Comparison of ENCODE assay signal across 28 cellular contexts in genomic region chr16:83473109-83473508, GRCh38.
DNase-seq lines count a peak whose midpoint lies in the region; ATAC-seq, FAIRE-seq and TF ChIP-seq lines count a peak whose summit lies in the region.
"Had no signal": no experiment of that assay in that cellular context is flagged by ENCODE, and none has a peak within 500 bp of the region (broad histone marks: within the 10 kb centered on the region; RNA-seq: fewer than 3 reads in every experiment).

No MANE protein-coding gene starts in this region.

- H3K27me3 ChIP-seq in bronchial epithelial cell (ENCODE audit: control insufficient read depth, insufficient read depth, low read length) = no peaks in the 10 kb centered on the region
- H3K27me3 ChIP-seq: breast epithelium, heart right ventricle, pancreas had no signal

- TF ChIP-seq CTCF in bronchial epithelial cell (IDR thresholded peaks at IDR 0.05; ENCODE audit: insufficient read depth, low read length, severe bottlenecking) = no peak

- no peak overlapping the region for H3K4me3 ChIP-seq in bronchial epithelial cell (ENCODE audit: low read depth, low read length)
- H3K4me3 ChIP-seq: breast epithelium, coronary artery, GM23338, heart right ventricle, left ventricle myocardium inferior, pancreas had no signal

- ATAC-seq in GM21825 (IDR thresholded peaks at IDR 0.05; ENCODE audit: unreplicated experiment) = no peak
- ATAC-seq: CD8-positive, alpha-beta T cell; GM23338; pancreas; right cardiac atrium; stimulated activated naive CD8-positive, alpha-beta T cell treated with anti-CD3 and anti-CD28 coated beads, Interleukin-15, Interleukin-2, amounts not matched to agents 100 U/mL and 50 U/mL, for 24 hours had no signal

- peak; percentile 57 for DNase-seq in GM03348 (ENCODE audit: low spot score)
- DNase-seq in bronchial epithelial cell (ENCODE audit: low read depth) = peak; percentile 40
- DNase-seq in iris pigment epithelial cell (ENCODE audit: low read depth) = peak; percentile 81
- peak; percentile 14 for DNase-seq in stromal cell of bone marrow (ENCODE audit: low read depth)
- no peak for DNase-seq in NCI-H1417 treated with DMSO at 0.1 percent for 48 hours (lab: John Stamatoyannopoulos, UW)
- DNase-seq in epidermal melanocyte (ENCODE audit: insufficient read length, low spot score) = no peak
- DNase-seq: activated naive CD4-positive, alpha-beta T cell; activated T-cell treated with anti-CD3 and anti-CD28 coated beads, Interleukin-2, amount 50 U/mL, for 24 hours; AML-193; amygdala; CD8-positive, alpha-beta T cell; heart right ventricle; KG1; left ventricle myocardium inferior; MV-4-11; NCI-H1694 treated with DMSO at 0.1 percent for 48 hours; NCI-H2171 treated with DMSO at 0.1 percent for 48 hours; NCI-H526; pancreas; right cardiac atrium; RPMI8226; stimulated activated CD4-positive, alpha-beta T cell treated with anti-CD3 and anti-CD28 coated beads, Interleukin-4, amount 100 ng/mL, for 4 hours; stimulated activated naive CD8-positive, alpha-beta T cell treated with anti-CD3 and anti-CD28 coated beads, Interleukin-15, Interleukin-2, amounts not matched to agents 100 U/mL and 50 U/mL, for 24 hours had no signal

- FAIRE-seq in bronchial epithelial cell (lab: Jason Lieb, UNC) = no peak
- FAIRE-seq: G401.6, pancreas had no signal

- H3K36me3 ChIP-seq in bronchial epithelial cell (ENCODE audit: control insufficient read depth, insufficient read depth, low read length) = no peaks in the 10 kb centered on the region
- H3K36me3 ChIP-seq: breast epithelium, heart right ventricle, left ventricle myocardium inferior, pancreas had no signal

Comparison
In these comparisons a context has a peak if more than half of its experiments do, and no peak if none do; other contexts are left out.
1. DNase-seq: peak in GM03348 (single experiment), bronchial epithelial cell (single experiment), iris pigment epithelial cell (single experiment) and stromal cell of bone marrow (single experiment); none in NCI-H1417 treated with DMSO at 0.1 percent for 48 hours (single experiment) and epidermal melanocyte (single experiment).